ENCODE assay signal across 22 cellular contexts in the genomic region with DNA sequence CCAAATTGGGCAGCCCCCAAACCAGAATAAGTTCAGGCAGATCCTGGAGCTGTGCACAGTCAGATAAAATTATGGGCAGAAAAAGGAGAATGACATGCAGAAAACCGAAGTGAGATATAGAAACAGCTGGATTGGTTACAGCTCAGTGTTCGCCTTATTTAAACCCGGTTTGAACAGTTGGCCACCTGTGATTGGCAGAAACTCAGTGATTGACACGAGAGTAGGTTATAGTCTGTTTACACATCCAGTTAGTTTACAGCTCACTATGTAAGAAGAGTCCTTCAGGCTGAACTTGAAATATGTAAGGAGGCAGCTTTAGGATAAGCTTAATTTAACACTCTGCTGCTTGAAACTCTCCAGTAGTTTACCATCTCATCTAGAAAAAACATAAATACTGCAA.
DNase-seq lines count a peak whose midpoint lies in the region; ATAC-seq, FAIRE-seq and TF ChIP-seq lines count a peak whose summit lies in the region.
"Had no signal": no experiment of that assay in that cellular context is flagged by ENCODE, and none has a peak within 500 bp of the region (broad histone marks: within the 10 kb centered on the region; RNA-seq: fewer than 3 reads in every experiment).

No MANE protein-coding gene starts in this region.

- ATAC-seq in K562, result no peak
- no peak for ATAC-seq in HG02763 (IDR thresholded peaks at IDR 0.05; ENCODE audit: unreplicated experiment)
- ATAC-seq in HG02884 (IDR thresholded peaks at IDR 0.05; ENCODE audit: unreplicated experiment), result no peak
- ATAC-seq: A549; CD8-positive, alpha-beta T cell had no signal

- H4K20me1 ChIP-seq in K562 (replicated peaks; ENCODE audit: control insufficient read depth, insufficient read depth, low read length), result no peaks in the 10 kb centered on the region
- H4K20me1 ChIP-seq: BLaER1 treated with 17β-estradiol and CSF1 and Interleukin-3, amounts not matched to agents 10 nM and 100 nM had no signal

- no peak for TF ChIP-seq RAD21 in K562 (CRISPR knock-in tag; conservative IDR thresholded peaks at IDR 0.05 in 1 of 2, IDR thresholded peaks at IDR 0.05 in 1 of 2)

- H3K36me3 ChIP-seq in K562 (ENCODE audit: control insufficient read depth, insufficient read depth, low read length) (no peaks in the 10 kb centered on the region), parathyroid adenoma (ENCODE audit: control insufficient read depth, insufficient read depth, low read length) (no peaks in the 10 kb centered on the region)
- H3K36me3 ChIP-seq: BLaER1 treated with 17β-estradiol and CSF1 and Interleukin-3, amounts not matched to agents 10 nM and 100 nM had no signal

- H3K4me1 ChIP-seq in K562 (replicated peaks in 1 of 2; ENCODE audit: control insufficient read depth in 2 of 2, insufficient read depth in 2 of 2, low read length in 2 of 2) (no peaks in the 10 kb centered on the region), parathyroid adenoma (peaks cover 21% of the 10 kb centered on the region)
- H3K4me1 ChIP-seq: A549, Caco-2 had no signal

- CTCF ChIA-PET in HEK293T (lab: Yijun Ruan, JAX), result no interaction called here
- CTCF ChIA-PET in K562 (lab: Yijun Ruan, JAX; ENCODE audit: low intra/inter-chr PET ratio), result no interaction called here

- H3K9me3 ChIP-seq in K562 (replicated peaks; ENCODE audit: control insufficient read depth, insufficient read depth, low read depth, low read length) (no peaks in the 10 kb centered on the region), parathyroid adenoma (ENCODE audit: control insufficient read depth, low read length) (no peaks in the 10 kb centered on the region)
- H3K9me3 ChIP-seq: A549; BLaER1 treated with 17β-estradiol and CSF1 and Interleukin-3, amounts not matched to agents 10 nM and 100 nM; Caco-2 had no signal

- TF ChIP-seq CTCF in K562 (IDR thresholded peaks at IDR 0.05 in 2 of 3, conservative IDR thresholded peaks at IDR 0.05 in 1 of 3; ENCODE audit: insufficient read depth in 2 of 3, low read depth in 1 of 3, low read length in 3 of 3), result no peak
- TF ChIP-seq CTCF in parathyroid adenoma (IDR thresholded peaks at IDR 0.05), result no peak

- H3K9me1 ChIP-seq in K562 (ENCODE audit: control insufficient read depth, insufficient read depth, low read length), result no peaks in the 10 kb centered on the region

- H3K79me2 ChIP-seq in K562 (ENCODE audit: control insufficient read depth, insufficient read depth, low read length), result no peaks in the 10 kb centered on the region
- no peaks in the 10 kb centered on the region for H3K79me2 ChIP-seq in parathyroid adenoma

- intact Hi-C loops in K562 (cut with micrococcal nuclease), result no loop called here

- no peak overlapping the region for H2AFZ ChIP-seq in K562 (ENCODE audit: low read depth, low read length)
- H2AFZ ChIP-seq in parathyroid adenoma, result peak overlapping the region; percentile 38

- FAIRE-seq in K562 (lab: Jason Lieb, UNC), result no peak
- FAIRE-seq: A549, D721Med, G401.6, GM12891, GM19239 had no signal

- TF ChIP-seq EP300 in K562 (IDR thresholded peaks at IDR 0.05; ENCODE audit: low read length), result no peak

- H3K27ac ChIP-seq in K562 (ENCODE audit: extremely low read depth, low read depth, low read length) (no peak overlapping the region), parathyroid adenoma (peak overlapping the region; percentile 55)
- H3K27ac ChIP-seq: 22Rv1; A549; BLaER1 treated with 17β-estradiol and CSF1 and Interleukin-3, amounts not matched to agents 10 nM and 100 nM; C4-2B had no signal

- 19% methylated on average over 4 of the region's 4 CpGs for WGBS in K562 (ENCODE audit: insufficient coverage, low coverage, missing lambda C conversion rate)

- no peak for DNase-seq in HEK293T (ENCODE audit: extremely low spot score)
- DNase-seq in K562 (ENCODE audit: extremely low read depth in 1 of 4, low spot score in 3 of 4), result no peak
- peak; percentile 47 for DNase-seq in left kidney (ENCODE audit: low read depth, low spot score)
- DNase-seq in NCI-H1048 (lab: John Stamatoyannopoulos, UW), result no peak
- DNase-seq: AML-193; Caco-2; Calu3; CD4-positive, alpha-beta T cell; CD8-positive, alpha-beta T cell; DMS79 treated with DMSO at 0.1 percent for 48 hours; GF-D8 had no signal

- in situ Hi-C loops in K562 (cut with MboI), result no loop called here

- POLR2A ChIA-PET in HEK293T (lab: Yijun Ruan, JAX), result no interaction called here
- POLR2A ChIA-PET in K562 (lab: Yijun Ruan, JAX), result no interaction called here

- no peak overlapping the region for H3K4me3 ChIP-seq in K562
- no peak overlapping the region for H3K4me3 ChIP-seq in parathyroid adenoma (ENCODE audit: low read depth, low read length)
- H3K4me3 ChIP-seq: A549; BLaER1 treated with 17β-estradiol and CSF1 and Interleukin-3, amounts not matched to agents 10 nM and 100 nM had no signal

- H3K9ac ChIP-seq in K562 (ENCODE audit: insufficient read depth in 1 of 2, low read depth in 2 of 2, low read length in 2 of 2) (no peak overlapping the region), parathyroid adenoma (no peak overlapping the region)
- H3K9ac ChIP-seq: BLaER1 treated with 17β-estradiol and CSF1 and Interleukin-3, amounts not matched to agents 10 nM and 100 nM had no signal

- H3K27me3 ChIP-seq in K562 (ENCODE audit: control insufficient read depth in 2 of 2, insufficient read depth in 2 of 2, low read length in 2 of 2), result no peaks in the 10 kb centered on the region
- no peaks in the 10 kb centered on the region for H3K27me3 ChIP-seq in parathyroid adenoma (ENCODE audit: control insufficient read depth, insufficient read depth, low read length)
- H3K27me3 ChIP-seq: BLaER1 treated with 17β-estradiol and CSF1 and Interleukin-3, amounts not matched to agents 10 nM and 100 nM had no signal

- no peak for TF ChIP-seq POLR2A in K562 (conservative IDR thresholded peaks at IDR 0.05)

- BruUV-seq in K562 (replicated peaks; lab: Mats Ljungman, UMichigan), result no TSS peak

- H3K4me2 ChIP-seq in K562 (ENCODE audit: insufficient read depth, low read length), result no peak overlapping the region
- H3K4me2 ChIP-seq in parathyroid adenoma (ENCODE audit: low read length), result no peak overlapping the region
- H3K4me2 ChIP-seq: A549; BLaER1 treated with 17β-estradiol and CSF1 and Interleukin-3, amounts not matched to agents 10 nM and 100 nM had no signal

TF ChIP-seq in HEK293T, 16 proteins besides CTCF, POLR2A, EP300 and RAD21:
- TF ChIP-seq L3MBTL2 (conservative IDR thresholded peaks at IDR 0.05), result no peak
- no peak for TF ChIP-seq SUZ12 (IDR thresholded peaks at IDR 0.05)
- TF ChIP-seq SP1 (IDR thresholded peaks at IDR 0.05), result no peak
- TF ChIP-seq ZNF384 (IDR thresholded peaks at IDR 0.05), result no peak
- TF ChIP-seq PKNOX1 (IDR thresholded peaks at IDR 0.05), result peak; percentile 51
- no peak for TF ChIP-seq FOXK2 (IDR thresholded peaks at IDR 0.05)

TF ChIP-seq in K562, 482 proteins besides CTCF, POLR2A, EP300 and RAD21:
- TF ChIP-seq HDAC1 (IDR thresholded peaks at IDR 0.05) (no peak), PBX2 (CRISPR knock-in tag; IDR thresholded peaks at IDR 0.05; ENCODE audit: low read depth) (no peak), PBX2 (tag; conservative IDR thresholded peaks at IDR 0.05; ENCODE audit: low read depth) (peak; percentile 61), ZNF584 (CRISPR knock-in tag; IDR thresholded peaks at IDR 0.05; ENCODE audit: low read depth) (no peak), ZNF408 (CRISPR knock-in tag; IDR thresholded peaks at IDR 0.05; ENCODE audit: low read depth) (no peak), ZNF384 (IDR thresholded peaks at IDR 0.05; ENCODE audit: low read depth, low read length) (no peak), PKNOX1 (IDR thresholded peaks at IDR 0.05) (peak; percentile 82)
- TF ChIP-seq, protein P1, sequence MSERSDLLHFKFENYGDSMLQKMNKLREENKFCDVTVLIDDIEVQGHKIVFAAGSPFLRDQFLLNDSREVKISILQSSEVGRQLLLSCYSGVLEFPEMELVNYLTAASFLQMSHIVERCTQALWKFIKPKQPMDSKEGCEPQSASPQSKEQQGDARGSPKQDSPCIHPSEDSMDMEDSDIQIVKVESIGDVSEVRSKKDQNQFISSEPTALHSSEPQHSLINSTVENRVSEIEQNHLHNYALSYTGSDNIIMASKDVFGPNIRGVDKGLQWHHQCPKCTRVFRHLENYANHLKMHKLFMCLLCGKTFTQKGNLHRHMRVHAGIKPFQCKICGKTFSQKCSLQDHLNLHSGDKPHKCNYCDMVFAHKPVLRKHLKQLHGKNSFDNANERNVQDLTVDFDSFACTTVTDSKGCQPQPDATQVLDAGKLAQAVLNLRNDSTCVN (CRISPR knock-in tag; IDR thresholded peaks at IDR 0.05), result no peak
